In the genomic region with DNA sequence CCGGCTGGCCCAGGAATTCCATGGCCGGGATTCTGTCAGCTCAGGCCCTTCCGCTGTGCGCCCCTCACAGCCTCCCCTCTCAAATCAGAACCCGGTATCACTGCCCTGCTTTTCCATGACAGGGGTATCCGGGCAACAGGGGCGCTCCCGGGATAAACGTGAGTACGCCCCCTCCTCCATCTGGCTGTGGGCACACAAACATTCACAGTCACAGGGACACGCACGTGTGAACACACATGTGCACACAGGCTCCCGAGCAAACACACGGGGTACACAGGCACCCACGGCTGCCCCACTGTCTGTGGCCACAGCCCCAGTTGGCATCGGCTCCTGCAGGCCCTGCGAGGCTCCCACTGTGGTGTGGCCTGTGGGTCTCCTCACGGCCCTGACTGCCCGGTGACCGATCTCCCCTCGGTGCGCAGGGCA, we compare ENCODE assay signal across 26 cellular contexts. TPM values are rescaled to one million over a fixed set of nuclear protein-coding genes. Genes with fewer than 3 reads are reported as not detected.
DNase-seq lines count a peak whose midpoint lies in the region; ATAC-seq, FAIRE-seq and TF ChIP-seq lines count a peak whose summit lies in the region.
"Had no signal": no experiment of that assay in that cellular context is flagged by ENCODE, and none has a peak within 500 bp of the region (broad histone marks: within the 10 kb centered on the region; RNA-seq: fewer than 3 reads in every experiment).

No MANE protein-coding gene starts in this region.

- H3K27me3 ChIP-seq in WERI-Rb-1 (ENCODE audit: insufficient read depth, low read depth, severe bottlenecking): no peaks in the 10 kb centered on the region
- H3K27me3 ChIP-seq in smooth muscle cell (ENCODE audit: low read depth): no peaks in the 10 kb centered on the region
- H3K27me3 ChIP-seq: body of pancreas, colonic mucosa had no signal

- no peaks in the 10 kb centered on the region for H3K4me1 Mint-ChIP-seq in activated CD8-positive, alpha-beta memory T cell treated with anti-CD3 and anti-CD28 coated beads, Interleukin-2, amount 10 ng/mL, durations not matched to agents 7 days and 5 days
- no peaks in the 10 kb centered on the region for H3K4me1 Mint-ChIP-seq in activated T-helper 17 cell treated with anti-CD3 and anti-CD28 coated beads, Interleukin-2, amount 50 U/mL, for 72 hours

- peaks cover 14% of the 10 kb centered on the region for H3F3A ChIP-seq in smooth muscle cell (ENCODE audit: low read depth)

- H3K27ac ChIP-seq in WERI-Rb-1 (no peak overlapping the region), kidney (ENCODE audit: low read depth in 2 of 2, low read length in 2 of 2) (no peak overlapping the region), smooth muscle cell (ENCODE audit: low read depth) (peak overlapping the region; percentile 75)
- H3K27ac ChIP-seq: body of pancreas, colonic mucosa, KMS-11 had no signal

- H3K9me3 Mint-ChIP-seq in activated CD8-positive, alpha-beta memory T cell treated with anti-CD3 and anti-CD28 coated beads, Interleukin-2, amount 10 ng/mL, durations not matched to agents 7 days and 5 days (ENCODE audit: low read depth): no peaks in the 10 kb centered on the region
- no peaks in the 10 kb centered on the region for H3K9me3 Mint-ChIP-seq in activated T-helper 17 cell treated with anti-CD3 and anti-CD28 coated beads, Interleukin-2, amount 50 U/mL, for 72 hours
- H3K9me3 Mint-ChIP-seq: activated T-cell treated with anti-CD3 and anti-CD28 coated beads, Interleukin-2, amount 50 U/mL, for 72 hours; naive thymus-derived CD8-positive, alpha-beta T cell; stimulated activated naive CD8-positive, alpha-beta T cell treated with anti-CD3 and anti-CD28 coated beads, Interleukin-15, amount 100 ng/mL, for 72 hours had no signal

- no peak overlapping the region for H3K4me2 ChIP-seq in smooth muscle cell
- H3K4me2 ChIP-seq: KMS-11 had no signal

- H3K9me3 ChIP-seq in WERI-Rb-1 (ENCODE audit: severe bottlenecking): no peaks in the 10 kb centered on the region
- H3K9me3 ChIP-seq in kidney (ENCODE audit: control insufficient read depth in 1 of 2, low read length in 2 of 2): no peaks in the 10 kb centered on the region
- H3K9me3 ChIP-seq in smooth muscle cell (replicated peaks; ENCODE audit: low read depth): no peaks in the 10 kb centered on the region
- H3K9me3 ChIP-seq: body of pancreas, colonic mucosa, HAP-1 had no signal

- no peaks in the 10 kb centered on the region for H3K27me3 Mint-ChIP-seq in activated CD8-positive, alpha-beta memory T cell treated with anti-CD3 and anti-CD28 coated beads, Interleukin-2, amount 10 ng/mL, durations not matched to agents 7 days and 5 days
- H3K27me3 Mint-ChIP-seq in activated T-helper 17 cell treated with anti-CD3 and anti-CD28 coated beads, Interleukin-2, amount 50 U/mL, for 72 hours: no peaks in the 10 kb centered on the region
- H3K27me3 Mint-ChIP-seq: naive thymus-derived CD8-positive, alpha-beta T cell; progenitor cell of endocrine pancreas; stimulated activated naive CD8-positive, alpha-beta T cell treated with anti-CD3 and anti-CD28 coated beads, Interleukin-15, amount 100 ng/mL, for 72 hours had no signal

- peaks cover 43% of the 10 kb centered on the region for H4K20me1 ChIP-seq in smooth muscle cell (ENCODE audit: low read depth)

- DNase-seq in activated T-cell treated with anti-CD3 and anti-CD28 coated beads, Interleukin-2, amount 50 U/mL, for 1 hour: peak; percentile 10
- no peak for DNase-seq in activated T-cell treated with anti-CD3 and anti-CD28 coated beads for 4 hours
- DNase-seq in WERI-Rb-1: peak; percentile 9
- peak; percentile 65 for DNase-seq in kidney
- DNase-seq in smooth muscle cell (lab: John Stamatoyannopoulos, UW; ENCODE audit: unreplicated experiment): no peak
- DNase-seq in activated CD8-positive, alpha-beta memory T cell treated with anti-CD3 and anti-CD28 coated beads, Interleukin-2, amount 10 ng/mL, durations not matched to agents 7 days and 5 days: no peak
- DNase-seq in NCI-H2081 (lab: John Stamatoyannopoulos, UW): no peak
- DNase-seq: activated CD4-positive, alpha-beta T cell treated with anti-CD3 and anti-CD28 coated beads, Interleukin-2, amount 50 U/mL, for 4 hours; Calu3; mesendoderm; MV-4-11; NCI-H187; NCI-H226; PC-3; small intestine; stimulated activated CD4-positive, alpha-beta T cell treated with anti-CD3 and anti-CD28 coated beads, Interleukin-4, amount 100 ng/mL, for 4 hours had no signal

- intact Hi-C loops in kidney (cut with DNase I): no loop called here

- FAIRE-seq in kidney (lab: Jason Lieb, UNC): no peak
- FAIRE-seq: A204.1, small intestine had no signal

- H3K4me1 ChIP-seq in kidney (ENCODE audit: control insufficient read depth in 1 of 2, insufficient read depth in 1 of 2, low read depth in 1 of 2, low read length in 2 of 2): no peaks in the 10 kb centered on the region
- H3K4me1 ChIP-seq in smooth muscle cell (ENCODE audit: low read depth): no peaks in the 10 kb centered on the region
- H3K4me1 ChIP-seq: body of pancreas, colonic mucosa, HAP-1 had no signal

- no peak for TF ChIP-seq CTCF in WERI-Rb-1 (IDR thresholded peaks at IDR 0.05; ENCODE audit: low read depth, low read length)
- no peak for TF ChIP-seq CTCF in kidney (IDR thresholded peaks at IDR 0.05; ENCODE audit: borderline replicate concordance, extremely low read depth, insufficient read depth)
- TF ChIP-seq CTCF in smooth muscle cell (IDR thresholded peaks at IDR 0.05; ENCODE audit: borderline replicate concordance, insufficient read depth, poor library complexity, severe bottlenecking): no peak

- H3K79me2 ChIP-seq in smooth muscle cell (ENCODE audit: low read depth): peaks cover 30% of the 10 kb centered on the region

- H3K9ac ChIP-seq in kidney (ENCODE audit: low read length in 2 of 2) (no peak overlapping the region), smooth muscle cell (ENCODE audit: low read depth) (no peak overlapping the region)
- H3K9ac ChIP-seq: KMS-11 had no signal

- CTCF ChIA-PET in activated CD8-positive, alpha-beta memory T cell treated with anti-CD3 and anti-CD28 coated beads, Interleukin-2, amount 10 ng/mL, durations not matched to agents 7 days and 5 days (lab: Charles Lee): no interaction called here

- no peak overlapping the region for H3K4me3 Mint-ChIP-seq in activated CD8-positive, alpha-beta memory T cell treated with anti-CD3 and anti-CD28 coated beads, Interleukin-2, amount 10 ng/mL, durations not matched to agents 7 days and 5 days
- H3K4me3 Mint-ChIP-seq in activated T-helper 17 cell treated with anti-CD3 and anti-CD28 coated beads, Interleukin-2, amount 50 U/mL, for 72 hours: no peak overlapping the region
- H3K4me3 Mint-ChIP-seq: activated T-cell treated with anti-CD3 and anti-CD28 coated beads, Interleukin-2, amount 50 U/mL, for 72 hours; naive thymus-derived CD8-positive, alpha-beta T cell; stimulated activated naive CD8-positive, alpha-beta T cell treated with anti-CD3 and anti-CD28 coated beads, Interleukin-15, amount 100 ng/mL, for 72 hours had no signal

- 95% methylated on average over 22 of the region's 22 CpGs for WGBS in smooth muscle cell (ENCODE audit: low lambda C conversion rate)

- no peak for ATAC-seq in activated CD8-positive, alpha-beta memory T cell treated with anti-CD3 and anti-CD28 coated beads, Interleukin-2, amount 10 ng/mL, durations not matched to agents 7 days and 5 days
- no peak for ATAC-seq in activated T-helper 17 cell treated with anti-CD3 and anti-CD28 coated beads, Interleukin-2, amount 50 U/mL, for 72 hours (replicated peaks)
- ATAC-seq: activated T-cell treated with anti-CD3 and anti-CD28 coated beads, Interleukin-2, amount 50 U/mL, for 72 hours; body of pancreas; naive thymus-derived CD8-positive, alpha-beta T cell; PC-3; stimulated activated naive CD8-positive, alpha-beta T cell treated with anti-CD3 and anti-CD28 coated beads, Interleukin-15, amount 100 ng/mL, for 72 hours had no signal

- H3K27ac Mint-ChIP-seq in activated CD8-positive, alpha-beta memory T cell treated with anti-CD3 and anti-CD28 coated beads, Interleukin-2, amount 10 ng/mL, durations not matched to agents 7 days and 5 days: no peak overlapping the region
- H3K27ac Mint-ChIP-seq in activated T-helper 17 cell treated with anti-CD3 and anti-CD28 coated beads, Interleukin-2, amount 50 U/mL, for 72 hours: no peak overlapping the region
- H3K27ac Mint-ChIP-seq: activated T-cell treated with anti-CD3 and anti-CD28 coated beads, Interleukin-2, amount 50 U/mL, for 72 hours; naive thymus-derived CD8-positive, alpha-beta T cell; progenitor cell of endocrine pancreas; stimulated activated naive CD8-positive, alpha-beta T cell treated with anti-CD3 and anti-CD28 coated beads, Interleukin-15, amount 100 ng/mL, for 72 hours had no signal

- no peak overlapping the region for H2AFZ ChIP-seq in smooth muscle cell (ENCODE audit: low read depth)

- H3K36me3 Mint-ChIP-seq in activated CD8-positive, alpha-beta memory T cell treated with anti-CD3 and anti-CD28 coated beads, Interleukin-2, amount 10 ng/mL, durations not matched to agents 7 days and 5 days: no peaks in the 10 kb centered on the region
- no peaks in the 10 kb centered on the region for H3K36me3 Mint-ChIP-seq in activated T-helper 17 cell treated with anti-CD3 and anti-CD28 coated beads, Interleukin-2, amount 50 U/mL, for 72 hours (ENCODE audit: low read depth)
- H3K36me3 Mint-ChIP-seq: naive thymus-derived CD8-positive, alpha-beta T cell had no signal

- H3K4me3 ChIP-seq in WERI-Rb-1 (ENCODE audit: low read depth, low read length) (no peak overlapping the region), kidney (ENCODE audit: low read length in 2 of 2) (no peak overlapping the region), smooth muscle cell (no peak overlapping the region)
- H3K4me3 ChIP-seq: body of pancreas, colonic mucosa, HAP-1 had no signal

- H3K36me3 ChIP-seq in WERI-Rb-1 (peaks cover 5% of the 10 kb centered on the region), kidney (ENCODE audit: control insufficient read depth in 1 of 2, insufficient read depth in 2 of 2, low read length in 2 of 2) (no peaks in the 10 kb centered on the region), smooth muscle cell (ENCODE audit: low read depth) (no peaks in the 10 kb centered on the region)
- H3K36me3 ChIP-seq: colonic mucosa had no signal

RNA-seq across cellular contexts. Expression of a gene that starts 16.7 kb away (rescaled TPM):
- 127 TPM for total RNA-seq in kidney
- 112 TPM for polyA plus RNA-seq in kidney (ENCODE audit: insufficient read depth, low read depth, low replicate concordance)
- total RNA-seq in smooth muscle cell: 1,267 and 1,292 TPM in 2 replicates
- polyA plus RNA-seq in smooth muscle cell: 2,075 and 2,827 TPM in 2 replicates
- total RNA-seq in activated CD8-positive, alpha-beta memory T cell treated with anti-CD3 and anti-CD28 coated beads, Interleukin-2, amount 10 ng/mL, durations not matched to agents 7 days and 5 days: 1 to 10 TPM in 1 of 2 experiments, under 1 TPM in 1; 0.12 to 5.4 TPM
- 1 to 10 TPM in 1 of 2 donors, under 1 TPM in 1; 0.69 to 2.0 TPM for total RNA-seq in activated T-helper 17 cell treated with anti-CD3 and anti-CD28 coated beads, Interleukin-2, amount 50 U/mL, for 72 hours

Comparison
In these comparisons a context has a peak if more than half of its experiments do, and no peak if none do; other contexts are left out.
1. DNase-seq: peak in activated T-cell treated with anti-CD3 and anti-CD28 coated beads, Interleukin-2, amount 50 U/mL, for 1 hour (single experiment), WERI-Rb-1 (single experiment) and kidney (single experiment); none in activated T-cell treated with anti-CD3 and anti-CD28 coated beads for 4 hours (single experiment), smooth muscle cell (single experiment), activated CD8-positive, alpha-beta memory T cell treated with anti-CD3 and anti-CD28 coated beads, Interleukin-2, amount 10 ng/mL, durations not matched to agents 7 days and 5 days (single experiment) and NCI-H2081 (0 of 2).
2. RNA of a gene that starts 16.7 kb away (total RNA-seq): 1,267 to 1,292 TPM in smooth muscle cell and 127 TPM in kidney (single experiment); 0.12 to 5.4 TPM in activated CD8-positive, alpha-beta memory T cell treated with anti-CD3 and anti-CD28 coated beads, Interleukin-2, amount 10 ng/mL, durations not matched to agents 7 days and 5 days and 0.69 to 2.0 TPM in activated T-helper 17 cell treated with anti-CD3 and anti-CD28 coated beads, Interleukin-2, amount 50 U/mL, for 72 hours; every median in the first group is over 10 times any median in the second.